Comparison of ENCODE assay signal across 8 cellular contexts in the genomic region with DNA sequence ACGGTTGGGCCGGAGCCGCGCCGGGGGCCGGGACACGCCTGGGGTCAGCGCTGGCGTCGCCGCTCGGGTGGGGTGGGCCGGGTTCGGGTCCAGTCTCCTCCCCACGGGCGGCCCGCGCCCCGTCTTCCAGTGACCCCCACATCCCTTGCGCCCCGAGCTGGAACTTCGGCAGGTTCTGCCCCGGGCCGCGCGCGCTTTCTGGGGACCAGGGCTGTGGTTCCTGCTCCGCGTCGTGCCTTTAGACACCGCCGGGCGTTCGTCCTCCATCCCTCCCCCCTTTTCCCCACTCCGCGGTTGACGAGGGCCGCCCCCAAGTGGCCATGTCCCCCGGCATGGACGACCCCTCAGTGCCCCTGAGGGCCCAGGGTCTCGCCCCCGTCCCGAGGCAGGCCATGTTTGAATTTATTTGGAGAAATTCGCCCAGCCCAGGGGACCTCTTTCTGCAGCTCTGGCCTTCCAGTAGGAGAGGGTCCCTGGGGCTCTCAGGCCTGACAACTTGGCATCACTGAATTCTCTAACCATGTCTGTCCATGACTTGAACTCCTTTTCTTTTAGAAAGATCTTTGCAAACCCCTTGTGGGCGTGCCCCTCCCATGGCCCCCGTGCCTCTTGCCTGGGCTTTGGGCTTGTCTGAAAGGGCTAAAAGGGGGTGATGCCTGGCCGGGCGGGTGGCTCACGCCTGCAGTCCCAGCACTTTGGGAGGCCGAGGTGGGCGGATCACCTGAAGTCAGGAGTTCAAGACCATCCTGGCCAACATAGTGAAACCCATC. TPM values are rescaled to one million over a fixed set of nuclear protein-coding genes. Genes with fewer than 3 reads are reported as not detected.
DNase-seq lines count a peak whose midpoint lies in the region; ATAC-seq and TF ChIP-seq lines count a peak whose summit lies in the region.

No MANE protein-coding gene starts in this region.

- H3K4me3 ChIP-seq in Caco-2 (ENCODE audit: low read depth, low read length) (no peak overlapping the region), left ventricle myocardium inferior (peak overlapping the region; percentile 72), rectal smooth muscle tissue (ENCODE audit: low read length) (peak overlapping the region; percentile 49)

- TF ChIP-seq CTCF in Caco-2 (IDR thresholded peaks at IDR 0.05; ENCODE audit: insufficient read depth in 1 of 2, low read depth in 1 of 2, low read length in 1 of 2, severe bottlenecking in 1 of 2, unreplicated experiment in 1 of 2) = no peak
- no peak for TF ChIP-seq CTCF in left ventricle myocardium inferior (IDR thresholded peaks at IDR 0.05; ENCODE audit: borderline replicate concordance)

- H3K27ac Mint-ChIP-seq in Caco-2 (ENCODE audit: unreplicated experiment) = peak overlapping the region; percentile 94
- no peak overlapping the region for H3K27ac Mint-ChIP-seq in activated T-helper 1 cell treated with anti-CD3 and anti-CD28 coated beads, Interleukin-12 subunit alpha, Interleukin-12 subunit beta, Interleukin-2, Interleukin-4 antibody, amounts not matched to agents 30 ng/mL and 10 ng/mL and 1 ng/mL, durations not matched to agents 14 hours and 24 hours and 36 hours

- H3K4me1 ChIP-seq in Caco-2 (peaks cover 29% of the 10 kb centered on the region), left ventricle myocardium inferior (peaks cover 56% of the 10 kb centered on the region), rectal smooth muscle tissue (ENCODE audit: control insufficient read depth, insufficient read depth, low read length) (peaks cover 23% of the 10 kb centered on the region)

- POLR2A ChIA-PET in Caco-2 (lab: Charles Lee) = no interaction called here

- no peaks in the 10 kb centered on the region for H3K27me3 Mint-ChIP-seq in Caco-2 (ENCODE audit: insufficient read depth, unreplicated experiment)
- no peaks in the 10 kb centered on the region for H3K27me3 Mint-ChIP-seq in activated T-helper 1 cell treated with anti-CD3 and anti-CD28 coated beads, Interleukin-12 subunit alpha, Interleukin-12 subunit beta, Interleukin-2, Interleukin-4 antibody, amounts not matched to agents 30 ng/mL and 10 ng/mL and 1 ng/mL, durations not matched to agents 14 hours and 24 hours and 36 hours (ENCODE audit: insufficient read depth)

- no peaks in the 10 kb centered on the region for H3K9me3 Mint-ChIP-seq in Caco-2 (ENCODE audit: unreplicated experiment)
- H3K9me3 Mint-ChIP-seq in activated T-helper 1 cell treated with anti-CD3 and anti-CD28 coated beads, Interleukin-12 subunit alpha, Interleukin-12 subunit beta, Interleukin-2, Interleukin-4 antibody, amounts not matched to agents 30 ng/mL and 10 ng/mL and 1 ng/mL, durations not matched to agents 14 hours and 24 hours and 36 hours = no peaks in the 10 kb centered on the region

- no peaks in the 10 kb centered on the region for H3K9me3 ChIP-seq in Caco-2
- no peaks in the 10 kb centered on the region for H3K9me3 ChIP-seq in left ventricle myocardium inferior (replicated peaks)

- H3K27me3 ChIP-seq in Caco-2 (replicated peaks; ENCODE audit: control insufficient read depth, insufficient read depth, low read length) = no peaks in the 10 kb centered on the region
- H3K27me3 ChIP-seq in left ventricle myocardium inferior (ENCODE audit: low read depth) = no peaks in the 10 kb centered on the region
- no peaks in the 10 kb centered on the region for H3K27me3 ChIP-seq in rectal smooth muscle tissue (ENCODE audit: control insufficient read depth, insufficient read depth, low read length)

- ATAC-seq in HG02759 (IDR thresholded peaks at IDR 0.05; ENCODE audit: unreplicated experiment) = no peak

- intact Hi-C loops in Caco-2 (cut with micrococcal nuclease; ENCODE audit: unreplicated experiment) = loop anchor here (10.0 kb wide), 1 partner anchor 192 kb away; a partner anchor contains a TSS
- intact Hi-C loops in activated T-helper 1 cell treated with anti-CD3 and anti-CD28 coated beads, Interleukin-12 subunit alpha, Interleukin-12 subunit beta, Interleukin-2, Interleukin-4 antibody, amounts not matched to agents 30 ng/mL and 10 ng/mL and 1 ng/mL, durations not matched to agents 14 hours and 24 hours and 36 hours (cut with micrococcal nuclease) = loop anchor here (5.0 to 10.0 kb wide), 3 partner anchors 140 to 1368 kb away; a partner anchor contains a TSS
- intact Hi-C loops in left ventricle myocardium inferior (cut with micrococcal nuclease) = no loop called here

- BruUV-seq in Caco-2 (replicated peaks; lab: Mats Ljungman, UMichigan) = no TSS peak

- peaks cover 72% of the 10 kb centered on the region for H3K36me3 Mint-ChIP-seq in Caco-2 (ENCODE audit: insufficient read depth, unreplicated experiment)
- peaks cover 19% of the 10 kb centered on the region for H3K36me3 Mint-ChIP-seq in activated T-helper 1 cell treated with anti-CD3 and anti-CD28 coated beads, Interleukin-12 subunit alpha, Interleukin-12 subunit beta, Interleukin-2, Interleukin-4 antibody, amounts not matched to agents 30 ng/mL and 10 ng/mL and 1 ng/mL, durations not matched to agents 14 hours and 24 hours and 36 hours (ENCODE audit: low read depth)

- DNase-seq in Caco-2 (no peak), left ventricle myocardium inferior (no peak), MV-4-11 (lab: John Stamatoyannopoulos, UW) (no peak), pons (ENCODE audit: low spot score) (no peak), NCI-H526 treated with DMSO at 0.1 percent for 48 hours (lab: John Stamatoyannopoulos, UW) (no peak)
- no peak for DNase-seq in activated T-helper 1 cell treated with anti-CD3 and anti-CD28 coated beads, Interleukin-12 subunit alpha, Interleukin-12 subunit beta, Interleukin-2, Interleukin-4 antibody, amounts not matched to agents 30 ng/mL and 10 ng/mL and 1 ng/mL, durations not matched to agents 14 hours and 24 hours and 36 hours (ENCODE audit: low spot score)

- H3K4me3 Mint-ChIP-seq in Caco-2 (ENCODE audit: unreplicated experiment) = no peak overlapping the region
- peak overlapping the region; percentile 81 for H3K4me3 Mint-ChIP-seq in activated T-helper 1 cell treated with anti-CD3 and anti-CD28 coated beads, Interleukin-12 subunit alpha, Interleukin-12 subunit beta, Interleukin-2, Interleukin-4 antibody, amounts not matched to agents 30 ng/mL and 10 ng/mL and 1 ng/mL, durations not matched to agents 14 hours and 24 hours and 36 hours

- H3K27ac ChIP-seq in left ventricle myocardium inferior (replicated peaks) (peak overlapping the region; percentile 98), rectal smooth muscle tissue (ENCODE audit: low read depth, low read length) (peak overlapping the region; percentile 54)

- H3K36me3 ChIP-seq in Caco-2 (ENCODE audit: control insufficient read depth, insufficient read depth, low read length) (peaks cover 5% of the 10 kb centered on the region), left ventricle myocardium inferior (peaks cover 9% of the 10 kb centered on the region), rectal smooth muscle tissue (ENCODE audit: control insufficient read depth, insufficient read depth, low read length) (peaks cover under 1% of the 10 kb centered on the region)

- CTCF ChIA-PET in Caco-2 (lab: Charles Lee) = no interaction called here

- no peak overlapping the region for H3K9ac ChIP-seq in rectal smooth muscle tissue (ENCODE audit: low read length)

- peaks cover 23% of the 10 kb centered on the region for H3K4me1 Mint-ChIP-seq in Caco-2 (ENCODE audit: low read depth, unreplicated experiment)
- peaks cover 36% of the 10 kb centered on the region for H3K4me1 Mint-ChIP-seq in activated T-helper 1 cell treated with anti-CD3 and anti-CD28 coated beads, Interleukin-12 subunit alpha, Interleukin-12 subunit beta, Interleukin-2, Interleukin-4 antibody, amounts not matched to agents 30 ng/mL and 10 ng/mL and 1 ng/mL, durations not matched to agents 14 hours and 24 hours and 36 hours (ENCODE audit: low read depth)

RNA-seq across cellular contexts. Expression of a gene that starts 3.4 kb away (rescaled TPM):
- total RNA-seq in Caco-2 (2022) (250 and 259 TPM in 2 replicates), left ventricle myocardium inferior (438 TPM)
- total RNA-seq in activated T-helper 1 cell treated with anti-CD3 and anti-CD28 coated beads, Interleukin-12 subunit alpha, Interleukin-12 subunit beta, Interleukin-2, Interleukin-4 antibody, amounts not matched to agents 30 ng/mL and 10 ng/mL and 1 ng/mL, durations not matched to agents 14 hours and 24 hours and 36 hours = 221 and 233 TPM in 2 replicates

RNA-seq across cellular contexts. Expression of a gene that starts 10.6 kb away (rescaled TPM):
- total RNA-seq in Caco-2 (2022) (215 and 217 TPM in 2 replicates), left ventricle myocardium inferior (98.7 TPM)
- total RNA-seq in activated T-helper 1 cell treated with anti-CD3 and anti-CD28 coated beads, Interleukin-12 subunit alpha, Interleukin-12 subunit beta, Interleukin-2, Interleukin-4 antibody, amounts not matched to agents 30 ng/mL and 10 ng/mL and 1 ng/mL, durations not matched to agents 14 hours and 24 hours and 36 hours = 124 and 132 TPM in 2 replicates

RNA-seq across cellular contexts. Expression of a gene that starts 23.5 kb away (rescaled TPM):
- total RNA-seq in Caco-2 (2022) = 2.3 and 2.4 TPM in 2 replicates
- 0.64 and 1.7 TPM in 2 replicates for total RNA-seq in activated T-helper 1 cell treated with anti-CD3 and anti-CD28 coated beads, Interleukin-12 subunit alpha, Interleukin-12 subunit beta, Interleukin-2, Interleukin-4 antibody, amounts not matched to agents 30 ng/mL and 10 ng/mL and 1 ng/mL, durations not matched to agents 14 hours and 24 hours and 36 hours
- total RNA-seq in left ventricle myocardium inferior = 10.9 TPM

RNA-seq across cellular contexts. Expression of a gene that starts 41.4 kb away (rescaled TPM):
- total RNA-seq in Caco-2 (2022) = 37.8 and 43.0 TPM in 2 replicates
- 24.6 and 26.3 TPM in 2 replicates for total RNA-seq in activated T-helper 1 cell treated with anti-CD3 and anti-CD28 coated beads, Interleukin-12 subunit alpha, Interleukin-12 subunit beta, Interleukin-2, Interleukin-4 antibody, amounts not matched to agents 30 ng/mL and 10 ng/mL and 1 ng/mL, durations not matched to agents 14 hours and 24 hours and 36 hours
- total RNA-seq in left ventricle myocardium inferior = 13.1 TPM
